19 cellular contexts compared by ENCODE assay signal in genomic region chr5:38776494-38776893, GRCh38.
"Had no signal": no experiment of that assay in that cellular context is flagged by ENCODE, and none has a peak within 500 bp of the region (broad histone marks: within the 10 kb centered on the region; RNA-seq: fewer than 3 reads in every experiment).

No MANE protein-coding gene starts in this region.

- DNase-seq: activated CD4-positive, alpha-beta memory T cell treated with anti-CD3 and anti-CD28 coated beads for 36 hours; activated CD4-positive, alpha-beta T cell treated with anti-CD3 and anti-CD28 coated beads for 36 hours; activated CD8-positive, alpha-beta memory T cell treated with anti-CD3 and anti-CD28 coated beads, Interleukin-2, amount 10 ng/mL, durations not matched to agents 7 days and 5 days; activated naive CD4-positive, alpha-beta T cell treated with anti-CD3 and anti-CD28 coated beads for 36 hours; activated T-cell treated with anti-CD3 and anti-CD28 coated beads, Interleukin-2, amount 50 U/mL, for 1 hour; adrenal gland; hypothalamus; lower lobe of right lung; ovary; stimulated activated CD4-positive, alpha-beta T cell treated with anti-CD3 and anti-CD28 coated beads, Interleukin-15, amount 100 ng/mL, for 24 hours; stimulated activated CD4-positive, alpha-beta T cell treated with anti-CD3 and anti-CD28 coated beads, Interleukin-4, amount 100 ng/mL, for 1 hour; stimulated activated naive B cell treated with anti-CD40 and anti-IgM and Interleukin-4, amounts not matched to agents 10 μg/mL and 1 μg/mL and 100 μg/mL, for 72 hours; T-helper 2 cell; tibial artery; uterus had no signal

- H3K4me2 ChIP-seq: neural progenitor cell had no signal

- H3K27me3 ChIP-seq: adrenal gland, cardiac muscle cell, neural progenitor cell, ovary, tibial artery, uterus had no signal

- H3K9me3 ChIP-seq: adrenal gland, lower lobe of right lung, ovary, tibial artery, uterus had no signal

- FAIRE-seq: colon had no signal

- H3K27ac ChIP-seq: cardiac muscle cell, lower lobe of right lung, neural progenitor cell, ovary, tibial artery had no signal

- H3K4me1 ChIP-seq: adrenal gland, uterus had no signal

- H3K4me3 ChIP-seq: adrenal gland, cardiac muscle cell, lower lobe of right lung, neural progenitor cell, ovary, tibial artery, uterus had no signal

- H3K9ac ChIP-seq: neural progenitor cell had no signal

- H3K36me3 ChIP-seq: adrenal gland, cardiac muscle cell, lower lobe of right lung, neural progenitor cell, ovary, tibial artery, uterus had no signal

- H2AFZ ChIP-seq: neural progenitor cell had no signal

- ATAC-seq: activated CD4-positive, alpha-beta T cell treated with anti-CD3 and anti-CD28 coated beads for 36 hours; activated CD8-positive, alpha-beta memory T cell treated with anti-CD3 and anti-CD28 coated beads, Interleukin-2, amount 10 ng/mL, durations not matched to agents 7 days and 5 days; esophagus mucosa; stimulated activated naive B cell treated with anti-CD40 and anti-IgM and Interleukin-4, amounts not matched to agents 10 μg/mL and 1 μg/mL and 100 μg/mL, for 72 hours had no signal
